21 cellular contexts compared by ENCODE assay signal in the genomic region with DNA sequence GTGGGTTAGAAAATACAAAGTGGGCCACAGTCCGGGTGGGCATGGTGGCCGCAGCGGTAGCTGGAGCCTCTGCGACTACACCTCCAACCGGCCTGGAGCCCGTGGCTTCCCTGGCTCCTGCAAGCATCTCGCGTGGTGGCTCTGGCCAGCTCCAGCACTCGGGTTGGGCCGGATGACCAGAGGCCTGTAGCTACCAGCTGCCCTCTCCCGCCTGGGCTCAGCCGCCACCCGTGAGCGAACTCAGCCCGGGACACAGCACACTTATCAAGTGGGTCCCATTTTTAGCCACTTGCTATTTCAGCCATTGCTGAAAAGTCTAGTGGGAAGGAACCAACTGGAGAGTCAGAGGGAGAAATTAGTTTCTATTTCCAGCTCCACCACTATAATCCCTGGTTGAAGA.
"Had no signal": no experiment of that assay in that cellular context is flagged by ENCODE, and none has a peak within 500 bp of the region (broad histone marks: within the 10 kb centered on the region; RNA-seq: fewer than 3 reads in every experiment).

No MANE protein-coding gene starts in this region.

- H3K4me2 ChIP-seq: KMS-11 had no signal

- H3K27ac Mint-ChIP-seq: activated CD8-positive, alpha-beta T cell treated with anti-CD3 and anti-CD28 coated beads for 36 hours; activated naive CD8-positive, alpha-beta T cell treated with anti-CD3 and anti-CD28 coated beads, Interleukin-2, amount 10 ng/mL, durations not matched to agents 7 days and 5 days; activated T-cell treated with anti-CD3 and anti-CD28 coated beads, Interleukin-2, amount 50 U/mL, for 72 hours; activated T-helper 2 cell treated with anti-CD3 and anti-CD28 coated beads, Interferon-gamma antibody, Interleukin-2, Interleukin-4, amounts not matched to agents 10 μg/mL and 5 μg/mL and 100 μg/mL, durations not matched to agents 14 hours and 24 hours and 36 hours; T-helper 1 cell treated with Interleukin-12 subunit alpha and Interleukin-12 subunit beta and Interleukin-4 antibody, amounts not matched to agents 30 μg/mL and 1 μg/mL, for 36 hours had no signal

- H3K9me3 ChIP-seq: adrenal gland had no signal

- H3K4me1 ChIP-seq: adrenal gland had no signal

- H3K9ac ChIP-seq: KMS-11 had no signal

- DNase-seq: activated CD4-positive, CD25-positive, alpha-beta regulatory T cell; activated CD8-positive, alpha-beta memory T cell treated with anti-CD3 and anti-CD28 coated beads, Interleukin-2, amount 50 U/mL, for 4 hours; activated CD8-positive, alpha-beta T cell treated with anti-CD3 and anti-CD28 coated beads for 36 hours; activated naive CD4-positive, alpha-beta T cell treated with anti-CD3 and anti-CD28 coated beads, Interleukin-2, amount 50 U/mL, for 16 hours; activated naive CD8-positive, alpha-beta T cell treated with anti-CD3 and anti-CD28 coated beads, Interleukin-2, amount 10 ng/mL, durations not matched to agents 7 days and 5 days; activated T-cell treated with anti-CD3 and anti-CD28 coated beads, Interleukin-2, amount 50 U/mL, for 72 hours; adrenal gland; anterior cingulate cortex; caudate nucleus; NCI-H1092; NCI-H1417; NCI-H1930; NCI-H2171; NCI-H2227 treated with DMSO at 0.1 percent for 48 hours; NCI-H446 treated with DMSO at 0.1 percent for 48 hours; NCI-H524 treated with DMSO at 0.1 percent for 48 hours; NCI-H774; SHP77 had no signal

- H3K27ac ChIP-seq: adrenal gland, KMS-11 had no signal

- ATAC-seq: activated CD8-positive, alpha-beta T cell treated with anti-CD3 and anti-CD28 coated beads for 36 hours; activated T-cell treated with anti-CD3 and anti-CD28 coated beads, Interleukin-2, amount 50 U/mL, for 72 hours had no signal

- H3K27me3 ChIP-seq: adrenal gland had no signal

- H3K36me3 ChIP-seq: adrenal gland had no signal

- H3K9me3 Mint-ChIP-seq: activated CD8-positive, alpha-beta T cell treated with anti-CD3 and anti-CD28 coated beads for 36 hours; activated naive CD8-positive, alpha-beta T cell treated with anti-CD3 and anti-CD28 coated beads, Interleukin-2, amount 10 ng/mL, durations not matched to agents 7 days and 5 days; activated T-cell treated with anti-CD3 and anti-CD28 coated beads, Interleukin-2, amount 50 U/mL, for 72 hours had no signal

- H3K4me3 ChIP-seq: adrenal gland had no signal

- H3K4me1 Mint-ChIP-seq: activated naive CD8-positive, alpha-beta T cell treated with anti-CD3 and anti-CD28 coated beads, Interleukin-2, amount 10 ng/mL, durations not matched to agents 7 days and 5 days had no signal

- H3K27me3 Mint-ChIP-seq: activated CD8-positive, alpha-beta T cell treated with anti-CD3 and anti-CD28 coated beads for 36 hours; activated naive CD8-positive, alpha-beta T cell treated with anti-CD3 and anti-CD28 coated beads, Interleukin-2, amount 10 ng/mL, durations not matched to agents 7 days and 5 days had no signal

- H3K4me3 Mint-ChIP-seq: activated CD8-positive, alpha-beta T cell treated with anti-CD3 and anti-CD28 coated beads for 36 hours; activated naive CD8-positive, alpha-beta T cell treated with anti-CD3 and anti-CD28 coated beads, Interleukin-2, amount 10 ng/mL, durations not matched to agents 7 days and 5 days; activated T-cell treated with anti-CD3 and anti-CD28 coated beads, Interleukin-2, amount 50 U/mL, for 72 hours; T-helper 1 cell treated with Interleukin-12 subunit alpha and Interleukin-12 subunit beta and Interleukin-4 antibody, amounts not matched to agents 30 μg/mL and 1 μg/mL, for 36 hours had no signal
